Comparison of ENCODE assay signal across 11 cellular contexts in the genomic region with DNA sequence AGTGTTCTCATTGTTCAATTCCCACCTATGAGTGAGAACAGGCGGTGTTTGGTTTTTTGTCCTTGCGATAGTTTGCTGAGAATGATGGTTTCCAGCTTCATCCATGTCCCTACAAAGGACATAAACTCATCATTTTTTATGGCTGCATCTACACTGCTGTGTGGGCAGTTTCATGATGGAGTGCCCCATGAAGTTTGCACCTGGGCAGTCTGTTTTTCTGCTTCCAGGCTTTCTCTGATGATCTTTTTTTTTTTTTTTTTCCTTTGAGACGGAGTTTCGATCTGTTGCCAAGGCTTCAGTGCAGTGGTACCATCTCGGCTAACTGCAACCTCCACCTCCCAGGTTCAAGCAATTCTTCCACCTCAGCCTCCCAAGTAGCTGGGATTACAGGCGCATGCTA. TPM values are rescaled to one million over a fixed set of nuclear protein-coding genes. Genes with fewer than 3 reads are reported as not detected.
"Had no signal": no experiment of that assay in that cellular context is flagged by ENCODE, and none has a peak within 500 bp of the region (broad histone marks: within the 10 kb centered on the region; RNA-seq: fewer than 3 reads in every experiment).

No MANE protein-coding gene starts in this region.

RNA-seq across cellular contexts. Expression of a gene that starts 6.2 kb away (rescaled TPM):
- total RNA-seq: activated CD4-positive, alpha-beta memory T cell treated with anti-CD3 and anti-CD28 coated beads, Interleukin-2, amount 10 ng/mL, durations not matched to agents 7 days and 5 days; activated CD4-positive, alpha-beta T cell treated with anti-CD3 and anti-CD28 coated beads for 36 hours; activated CD8-positive, alpha-beta memory T cell treated with anti-CD3 and anti-CD28 coated beads for 36 hours; activated naive CD4-positive, alpha-beta T cell treated with anti-CD3 and anti-CD28 coated beads for 36 hours; activated naive CD8-positive, alpha-beta T cell treated with anti-CD3 and anti-CD28 coated beads for 36 hours; activated T-helper 17 cell treated with anti-CD3 and anti-CD28 coated beads, Interleukin-2, amount 50 U/mL, for 72 hours; adrenal gland; cardiac septum; SJSA1; T-helper 1 cell treated with Interleukin-12 subunit alpha and Interleukin-12 subunit beta and Interleukin-4 antibody, amounts not matched to agents 30 ng/mL and 1 ng/mL, for 36 hours had no signal
- polyA plus RNA-seq: adrenal gland had no signal

RNA-seq across cellular contexts. Expression of a gene that starts 14.8 kb away (rescaled TPM):
- total RNA-seq: activated CD4-positive, alpha-beta memory T cell treated with anti-CD3 and anti-CD28 coated beads, Interleukin-2, amount 10 ng/mL, durations not matched to agents 7 days and 5 days; activated naive CD4-positive, alpha-beta T cell treated with anti-CD3 and anti-CD28 coated beads for 36 hours; activated T-helper 17 cell treated with anti-CD3 and anti-CD28 coated beads, Interleukin-2, amount 50 U/mL, for 72 hours; cardiac septum; RPMI7951; T-helper 1 cell treated with Interleukin-12 subunit alpha and Interleukin-12 subunit beta and Interleukin-4 antibody, amounts not matched to agents 30 ng/mL and 1 ng/mL, for 36 hours had no signal
